8 cellular contexts compared by ENCODE assay signal in the genomic region with DNA sequence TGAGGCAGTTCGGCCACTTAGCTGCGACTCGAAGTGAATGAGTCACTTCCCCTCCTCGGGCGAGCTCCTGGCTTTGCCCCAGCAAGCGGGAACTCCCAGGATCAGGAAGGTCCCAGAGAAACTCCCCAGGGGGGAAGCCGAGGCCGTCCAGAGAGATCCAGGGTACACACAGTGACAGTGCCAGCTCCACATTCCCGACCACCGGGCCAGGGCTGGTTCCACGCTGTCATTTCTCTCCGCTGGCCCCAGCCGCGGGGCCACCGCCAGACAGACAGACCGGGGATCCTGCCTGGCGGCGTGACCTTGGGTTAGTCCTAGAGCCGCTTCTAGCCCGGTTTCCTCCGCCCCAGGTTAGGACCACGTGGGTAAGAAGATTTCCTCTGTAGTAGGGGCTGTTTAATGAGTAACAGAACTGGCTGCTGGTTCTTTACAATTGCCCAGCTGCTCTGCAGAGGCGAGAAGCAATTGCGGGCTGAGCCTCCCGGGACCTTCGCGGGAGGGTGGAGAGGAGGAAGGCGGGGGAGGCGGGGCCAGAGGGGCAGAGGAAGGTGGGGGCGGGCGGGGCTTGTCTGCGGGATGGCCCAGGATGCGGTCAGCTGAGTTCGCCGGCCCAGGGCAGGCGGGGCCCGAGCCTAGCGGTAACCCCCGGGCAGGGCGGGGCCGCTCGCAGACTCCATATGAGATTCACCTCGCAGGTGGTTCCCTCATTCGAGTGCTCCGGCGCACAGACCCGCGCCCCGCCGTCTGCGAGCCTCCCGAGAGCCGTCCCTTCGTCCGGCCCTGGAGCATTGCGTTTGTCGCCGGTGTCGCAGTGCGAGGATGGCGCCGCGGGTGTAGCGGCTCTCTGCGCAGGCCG. TPM values are rescaled to one million over a fixed set of nuclear protein-coding genes. Genes with fewer than 3 reads are reported as not detected.
DNase-seq lines count a peak whose midpoint lies in the region; ATAC-seq, FAIRE-seq and TF ChIP-seq lines count a peak whose summit lies in the region.

A gene (plus strand): TSS at position 707 of the 856 bp plus-strand sequence. CDS start 5,519 bp downstream, outside the sequence.

- H3K79me2 ChIP-seq in astrocyte (ENCODE audit: insufficient read depth, low read length), result peaks cover 32% of the 10 kb centered on the region

- H3K27ac ChIP-seq in astrocyte (ENCODE audit: low read depth, low read length), result peak within 1 kb of the TSS; percentile 97

- peaks cover 7% of the 10 kb centered on the region for H3K36me3 Mint-ChIP-seq in astrocyte (ENCODE audit: low read depth, unreplicated experiment)

- H3K4me1 ChIP-seq in astrocyte (ENCODE audit: insufficient read depth, low read length), result peaks cover 62% of the 10 kb centered on the region

- peaks cover 1% of the 10 kb centered on the region for H3K9me3 Mint-ChIP-seq in astrocyte (ENCODE audit: unreplicated experiment)

- H3K36me3 ChIP-seq in astrocyte (ENCODE audit: insufficient read depth, low read length), result no peaks in the 10 kb centered on the region

- H3K4me3 Mint-ChIP-seq in astrocyte (ENCODE audit: unreplicated experiment), result peak within 1 kb of the TSS; percentile 92

- peaks cover 5% of the 10 kb centered on the region for H4K20me1 ChIP-seq in astrocyte (ENCODE audit: insufficient read depth, low read length)

- no peak for TF ChIP-seq CTCF in GM12865 (IDR thresholded peaks at IDR 0.05; ENCODE audit: insufficient read depth, low read depth, low read length, missing control alignments)
- TF ChIP-seq CTCF in astrocyte (IDR thresholded peaks at IDR 0.05; ENCODE audit: insufficient read depth, low read depth, low read length), result no peak
- no peak for TF ChIP-seq CTCF in retinal pigment epithelial cell (conservative IDR thresholded peaks at IDR 0.05; ENCODE audit: low read depth, low read length)

- H3K27me3 Mint-ChIP-seq in astrocyte (ENCODE audit: low read depth, unreplicated experiment), result no peaks in the 10 kb centered on the region

- H3K9ac ChIP-seq in astrocyte (ENCODE audit: low read length), result peak within 1 kb of the TSS; percentile 87

- peak within 1 kb of the TSS; percentile 94 for H3K4me2 ChIP-seq in astrocyte (ENCODE audit: low read length)

- no peaks in the 10 kb centered on the region for H3K9me3 ChIP-seq in astrocyte (ENCODE audit: insufficient read depth, low read depth, low read length)

- H3K4me1 Mint-ChIP-seq in astrocyte (ENCODE audit: low read depth, unreplicated experiment), result peaks cover 48% of the 10 kb centered on the region

- H2AFZ ChIP-seq in astrocyte (ENCODE audit: low read depth, low read length), result peak within 1 kb of the TSS; percentile 80

- no peaks in the 10 kb centered on the region for H3K27me3 ChIP-seq in astrocyte (ENCODE audit: insufficient read depth, low read length)

- FAIRE-seq in astrocyte (lab: Jason Lieb, UNC), result no peak

- peak; percentile 55 for ATAC-seq in HG02610 (IDR thresholded peaks at IDR 0.05; ENCODE audit: unreplicated experiment)

- peak within 1 kb of the TSS; percentile 96 for H3K27ac Mint-ChIP-seq in astrocyte (ENCODE audit: unreplicated experiment)

- DNase-seq in GM12865 (ENCODE audit: low read depth) (peak; percentile 96), NCI-H1092 treated with DMSO at 0.1 percent for 48 hours (lab: John Stamatoyannopoulos, UW) (peak; percentile 29), T-helper 22 cell (ENCODE audit: low read depth) (peak; percentile 87), astrocyte (ENCODE audit: low read depth) (peak; percentile 82), hepatic stellate cell (ENCODE audit: low spot score) (peak; percentile 81), retinal pigment epithelial cell (ENCODE audit: low read depth) (peak; percentile 69), NCI-H187 (lab: John Stamatoyannopoulos, UW) (no peak)

- peak within 1 kb of the TSS; percentile 77 for H3K4me3 ChIP-seq in GM12865 (ENCODE audit: low read depth, low read length)
- H3K4me3 ChIP-seq in astrocyte (ENCODE audit: insufficient read depth, low read depth, low read length), result peak within 1 kb of the TSS; percentile 72
- peak within 1 kb of the TSS; percentile 82 for H3K4me3 ChIP-seq in retinal pigment epithelial cell (ENCODE audit: low read length)

RNA-seq across cellular contexts. Expression of the gene that starts here (rescaled TPM):
- 33.6 and 54.2 TPM in 2 replicates for total RNA-seq in astrocyte

Comparison
In these comparisons a context has a peak if more than half of its experiments do, and no peak if none do; other contexts are left out.
1. DNase-seq: peak in GM12865 (single experiment), NCI-H1092 treated with DMSO at 0.1 percent for 48 hours (single experiment), T-helper 22 cell (single experiment), astrocyte (single experiment), hepatic stellate cell (single experiment) and retinal pigment epithelial cell (single experiment); none in NCI-H187 (0 of 2).
2. Peak in every context shown above with its lines, with median percentiles within 50 percentile points of each other: H3K4me3 ChIP-seq.